1 cellular context compared by ENCODE assay signal in the genomic region with DNA sequence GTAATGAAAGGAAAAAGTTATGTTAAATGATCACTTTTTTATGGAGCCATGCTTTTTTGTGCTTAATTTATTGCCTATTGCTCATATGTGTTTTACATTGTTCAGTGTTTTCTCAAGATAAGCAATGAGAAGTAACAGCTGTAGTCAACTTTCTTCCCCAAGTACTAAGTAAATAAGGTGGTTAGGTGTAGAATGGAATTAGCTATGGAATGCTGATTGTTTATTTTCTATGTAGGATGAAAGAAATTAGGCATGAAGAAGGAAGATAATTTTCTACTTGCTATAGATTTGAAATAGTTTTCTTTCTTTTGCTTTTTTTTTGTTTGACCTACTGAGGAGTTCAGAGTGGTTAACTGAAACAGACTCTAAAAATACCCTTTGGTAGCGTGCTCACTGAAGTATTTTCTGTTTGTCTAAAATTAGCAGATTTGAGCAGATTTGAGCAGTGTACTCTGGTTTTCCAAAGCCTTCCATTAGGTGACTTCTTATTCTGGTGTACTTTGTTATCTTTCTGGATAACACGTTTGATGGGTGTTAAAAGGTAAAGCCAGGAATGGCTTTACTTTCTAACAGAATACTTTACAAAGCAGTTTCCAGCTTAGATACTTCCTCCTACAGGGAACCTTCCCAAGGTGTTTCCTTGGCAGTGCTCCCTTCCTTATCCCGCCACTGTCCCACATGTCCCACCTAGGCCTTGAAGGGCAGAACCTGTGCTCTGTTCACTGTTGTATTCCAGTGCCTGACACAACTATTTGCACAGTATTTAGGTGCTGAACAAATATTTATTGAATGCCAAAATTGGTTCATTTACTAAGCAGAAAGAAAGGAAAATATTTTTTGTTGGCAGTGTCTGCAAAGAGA.
TF ChIP-seq lines count a peak whose summit lies in the region.

No MANE protein-coding gene starts in this region.

TF ChIP-seq in HEK293, 187 proteins besides CTCF, POLR2A, EP300 and RAD21 (continued from another document and continues in another):
- no peak for TF ChIP-seq ZNF473 (tag by site-specific recombination; IDR thresholded peaks at IDR 0.05)
- no peak for TF ChIP-seq ZNF585B (tag by site-specific recombination; IDR thresholded peaks at IDR 0.05)
- TF ChIP-seq ZFHX2 (tag by site-specific recombination; conservative IDR thresholded peaks at IDR 0.05) = no peak
- TF ChIP-seq TCF7L2 (IDR thresholded peaks at IDR 0.05; ENCODE audit: borderline replicate concordance, low read depth, low read length) = no peak
- TF ChIP-seq ZNF488 (tag by site-specific recombination; IDR thresholded peaks at IDR 0.05) = 0 out of 2 replicates have a peak, but pooled peaks have one; percentile 46
- TF ChIP-seq EGR2 (tag by site-specific recombination; IDR thresholded peaks at IDR 0.05; ENCODE audit: low read depth) = no peak
- TF ChIP-seq GLI2 (tag by site-specific recombination; IDR thresholded peaks at IDR 0.05; ENCODE audit: borderline replicate concordance, low read depth) = peak; percentile 79
- TF ChIP-seq ZFP3 (tag by site-specific recombination; IDR thresholded peaks at IDR 0.05; ENCODE audit: low read depth) = no peak
- no peak for TF ChIP-seq ZNF121 (tag by site-specific recombination; IDR thresholded peaks at IDR 0.05)
- no peak for TF ChIP-seq ZNF239 (tag by site-specific recombination; IDR thresholded peaks at IDR 0.05)
- TF ChIP-seq ZNF423 (tag by site-specific recombination; IDR thresholded peaks at IDR 0.05) = no peak
- TF ChIP-seq MZF1 (tag by site-specific recombination; IDR thresholded peaks at IDR 0.05; ENCODE audit: borderline replicate concordance) = no peak
- no peak for TF ChIP-seq ZFP41 (tag by site-specific recombination; IDR thresholded peaks at IDR 0.05; ENCODE audit: borderline replicate concordance)
- no peak for TF ChIP-seq ZNF398 (tag by site-specific recombination; IDR thresholded peaks at IDR 0.05)
- no peak for TF ChIP-seq ZNF624 (tag by site-specific recombination; IDR thresholded peaks at IDR 0.05)
- TF ChIP-seq ZNF843 (tag by site-specific recombination; IDR thresholded peaks at IDR 0.05) = peak; percentile 89
- TF ChIP-seq ZNF174 (tag by site-specific recombination; IDR thresholded peaks at IDR 0.05) = no peak
- no peak for TF ChIP-seq ZNF433 (tag by site-specific recombination; IDR thresholded peaks at IDR 0.05; ENCODE audit: low read depth)
- peak; percentile 92 for TF ChIP-seq PRDM1 (tag by site-specific recombination; IDR thresholded peaks at IDR 0.05)
- peak; percentile 37; the same call in 1 of the 2 replicates for TF ChIP-seq IKZF3 (tag by site-specific recombination; IDR thresholded peaks at IDR 0.05)
- no peak for TF ChIP-seq ZNF670 (tag by site-specific recombination; IDR thresholded peaks at IDR 0.05; ENCODE audit: low read depth)
- TF ChIP-seq, protein P1, sequence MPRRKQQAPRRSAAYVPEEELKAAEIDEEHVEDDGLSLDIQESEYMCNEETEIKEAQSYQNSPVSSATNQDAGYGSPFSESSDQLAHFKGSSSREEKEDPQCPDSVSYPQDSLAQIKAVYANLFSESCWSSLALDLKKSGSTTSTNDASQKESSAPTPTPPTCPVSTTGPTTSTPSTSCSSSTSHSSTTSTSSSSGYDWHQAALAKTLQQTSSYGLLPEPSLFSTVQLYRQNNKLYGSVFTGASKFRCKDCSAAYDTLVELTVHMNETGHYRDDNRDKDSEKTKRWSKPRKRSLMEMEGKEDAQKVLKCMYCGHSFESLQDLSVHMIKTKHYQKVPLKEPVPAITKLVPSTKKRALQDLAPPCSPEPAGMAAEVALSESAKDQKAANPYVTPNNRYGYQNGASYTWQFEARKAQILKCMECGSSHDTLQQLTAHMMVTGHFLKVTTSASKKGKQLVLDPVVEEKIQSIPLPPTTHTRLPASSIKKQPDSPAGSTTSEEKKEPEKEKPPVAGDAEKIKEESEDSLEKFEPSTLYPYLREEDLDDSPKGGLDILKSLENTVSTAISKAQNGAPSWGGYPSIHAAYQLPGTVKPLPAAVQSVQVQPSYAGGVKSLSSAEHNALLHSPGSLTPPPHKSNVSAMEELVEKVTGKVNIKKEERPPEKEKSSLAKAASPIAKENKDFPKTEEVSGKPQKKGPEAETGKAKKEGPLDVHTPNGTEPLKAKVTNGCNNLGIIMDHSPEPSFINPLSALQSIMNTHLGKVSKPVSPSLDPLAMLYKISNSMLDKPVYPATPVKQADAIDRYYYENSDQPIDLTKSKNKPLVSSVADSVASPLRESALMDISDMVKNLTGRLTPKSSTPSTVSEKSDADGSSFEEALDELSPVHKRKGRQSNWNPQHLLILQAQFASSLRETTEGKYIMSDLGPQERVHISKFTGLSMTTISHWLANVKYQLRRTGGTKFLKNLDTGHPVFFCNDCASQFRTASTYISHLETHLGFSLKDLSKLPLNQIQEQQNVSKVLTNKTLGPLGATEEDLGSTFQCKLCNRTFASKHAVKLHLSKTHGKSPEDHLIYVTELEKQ (tag by site-specific recombination; IDR thresholded peaks at IDR 0.05; ENCODE audit: borderline replicate concordance) = peak; percentile 57; the same call in 1 of the 2 replicates
- no peak for TF ChIP-seq ZNF76 (tag by site-specific recombination; IDR thresholded peaks at IDR 0.05; ENCODE audit: borderline replicate concordance, low read depth)
- TF ChIP-seq ZNF202 (tag by site-specific recombination; IDR thresholded peaks at IDR 0.05; ENCODE audit: borderline replicate concordance) = no peak
- TF ChIP-seq ZNF792 (tag by site-specific recombination; IDR thresholded peaks at IDR 0.05) = no peak
- peak; percentile 99 for TF ChIP-seq FEZF1 (tag by site-specific recombination; IDR thresholded peaks at IDR 0.05)
- no peak for TF ChIP-seq YY2 (tag by site-specific recombination; IDR thresholded peaks at IDR 0.05)
- TF ChIP-seq, protein P2, sequence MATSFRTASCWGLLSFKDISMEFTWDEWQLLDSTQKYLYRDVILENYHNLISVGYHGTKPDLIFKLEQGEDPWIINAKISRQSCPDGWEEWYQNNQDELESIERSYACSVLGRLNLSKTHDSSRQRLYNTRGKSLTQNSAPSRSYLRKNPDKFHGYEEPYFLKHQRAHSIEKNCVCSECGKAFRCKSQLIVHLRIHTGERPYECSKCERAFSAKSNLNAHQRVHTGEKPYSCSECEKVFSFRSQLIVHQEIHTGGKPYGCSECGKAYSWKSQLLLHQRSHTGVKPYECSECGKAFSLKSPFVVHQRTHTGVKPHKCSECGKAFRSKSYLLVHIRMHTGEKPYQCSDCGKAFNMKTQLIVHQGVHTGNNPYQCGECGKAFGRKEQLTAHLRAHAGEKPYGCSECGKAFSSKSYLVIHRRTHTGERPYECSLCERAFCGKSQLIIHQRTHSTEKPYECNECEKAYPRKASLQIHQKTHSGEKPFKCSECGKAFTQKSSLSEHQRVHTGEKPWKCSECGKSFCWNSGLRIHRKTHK (tag by site-specific recombination; IDR thresholded peaks at IDR 0.05) = no peak
- TF ChIP-seq ZNF184 (tag by site-specific recombination; IDR thresholded peaks at IDR 0.05) = no peak
- TF ChIP-seq ZBTB8A (tag by site-specific recombination; IDR thresholded peaks at IDR 0.05) = no peak
- no peak for TF ChIP-seq ZNF18 (tag by site-specific recombination; IDR thresholded peaks at IDR 0.05)
- TF ChIP-seq, protein P3, sequence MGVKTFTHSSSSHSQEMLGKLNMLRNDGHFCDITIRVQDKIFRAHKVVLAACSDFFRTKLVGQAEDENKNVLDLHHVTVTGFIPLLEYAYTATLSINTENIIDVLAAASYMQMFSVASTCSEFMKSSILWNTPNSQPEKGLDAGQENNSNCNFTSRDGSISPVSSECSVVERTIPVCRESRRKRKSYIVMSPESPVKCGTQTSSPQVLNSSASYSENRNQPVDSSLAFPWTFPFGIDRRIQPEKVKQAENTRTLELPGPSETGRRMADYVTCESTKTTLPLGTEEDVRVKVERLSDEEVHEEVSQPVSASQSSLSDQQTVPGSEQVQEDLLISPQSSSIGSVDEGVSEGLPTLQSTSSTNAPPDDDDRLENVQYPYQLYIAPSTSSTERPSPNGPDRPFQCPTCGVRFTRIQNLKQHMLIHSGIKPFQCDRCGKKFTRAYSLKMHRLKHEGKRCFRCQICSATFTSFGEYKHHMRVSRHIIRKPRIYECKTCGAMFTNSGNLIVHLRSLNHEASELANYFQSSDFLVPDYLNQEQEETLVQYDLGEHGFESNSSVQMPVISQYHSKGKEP (tag by site-specific recombination; IDR thresholded peaks at IDR 0.05) = no peak
- TF ChIP-seq ZNF777 (tag by site-specific recombination; IDR thresholded peaks at IDR 0.05; ENCODE audit: borderline replicate concordance) = no peak
- TF ChIP-seq, protein P4, sequence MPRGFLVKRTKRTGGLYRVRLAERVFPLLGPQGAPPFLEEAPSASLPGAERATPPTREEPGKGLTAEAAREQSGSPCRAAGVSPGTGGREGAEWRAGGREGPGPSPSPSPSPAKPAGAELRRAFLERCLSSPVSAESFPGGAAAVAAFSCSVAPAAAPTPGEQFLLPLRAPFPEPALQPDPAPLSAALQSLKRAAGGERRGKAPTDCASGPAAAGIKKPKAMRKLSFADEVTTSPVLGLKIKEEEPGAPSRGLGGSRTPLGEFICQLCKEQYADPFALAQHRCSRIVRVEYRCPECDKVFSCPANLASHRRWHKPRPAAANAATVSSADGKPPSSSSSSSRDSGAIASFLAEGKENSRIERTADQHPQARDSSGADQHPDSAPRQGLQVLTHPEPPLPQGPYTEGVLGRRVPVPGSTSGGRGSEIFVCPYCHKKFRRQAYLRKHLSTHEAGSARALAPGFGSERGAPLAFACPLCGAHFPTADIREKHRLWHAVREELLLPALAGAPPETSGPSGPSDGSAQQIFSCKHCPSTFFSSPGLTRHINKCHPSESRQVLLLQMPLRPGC (tag by site-specific recombination; IDR thresholded peaks at IDR 0.05) = peak; percentile 96
- TF ChIP-seq ZNF223 (tag by site-specific recombination; IDR thresholded peaks at IDR 0.05) = no peak
- no peak for TF ChIP-seq ZNF112 (tag by site-specific recombination; IDR thresholded peaks at IDR 0.05)
- no peak for TF ChIP-seq ZNF707 (tag by site-specific recombination; IDR thresholded peaks at IDR 0.05)
- no peak; the same call in 1 of the 2 replicates for TF ChIP-seq ZBTB1 (tag by site-specific recombination; IDR thresholded peaks at IDR 0.05)
- no peak for TF ChIP-seq ZNF37A (tag by site-specific recombination; IDR thresholded peaks at IDR 0.05)
- TF ChIP-seq ZNF10 (tag by site-specific recombination; IDR thresholded peaks at IDR 0.05) = 0 out of 2 replicates have a peak, but pooled peaks have one; percentile 56
- peak; percentile 52; the same call in 1 of the 2 replicates for TF ChIP-seq KLF10 (tag by site-specific recombination; IDR thresholded peaks at IDR 0.05)
- no peak for TF ChIP-seq HIC1 (tag by site-specific recombination; IDR thresholded peaks at IDR 0.05)
